ENCODE assay signal across 35 cellular contexts in genomic region chr9:75360258-75360657, GRCh38.
"Had no signal": no experiment of that assay in that cellular context is flagged by ENCODE, and none has a peak within 500 bp of the region (broad histone marks: within the 10 kb centered on the region; RNA-seq: fewer than 3 reads in every experiment).

No MANE protein-coding gene starts in this region.

- H3K9me3 Mint-ChIP-seq: activated CD4-positive, alpha-beta T cell treated with anti-CD3 and anti-CD28 coated beads, Interleukin-2, amount 10 ng/mL, durations not matched to agents 24 days and 14 days had no signal

- H3K27me3 Mint-ChIP-seq: activated CD4-positive, alpha-beta memory T cell treated with anti-CD3 and anti-CD28 coated beads for 36 hours; activated CD4-positive, alpha-beta T cell treated with anti-CD3 and anti-CD28 coated beads, Interleukin-2, amount 10 ng/mL, durations not matched to agents 24 days and 14 days; activated CD8-positive, alpha-beta memory T cell treated with anti-CD3 and anti-CD28 coated beads, Interleukin-2, amount 10 ng/mL, durations not matched to agents 7 days and 5 days; activated naive CD8-positive, alpha-beta T cell treated with anti-CD3 and anti-CD28 coated beads for 36 hours; activated naive CD8-positive, alpha-beta T cell treated with anti-CD3 and anti-CD28 coated beads, Interleukin-2, amount 50 U/mL, for 24 hours; T-helper 17 cell had no signal

- H3K4me3 ChIP-seq: adrenal gland, ascending aorta, breast epithelium, cardiac muscle cell, colonic mucosa, gastrocnemius medialis had no signal

- H3K27ac ChIP-seq: adrenal gland, ascending aorta, breast epithelium, cardiac muscle cell, colonic mucosa, foreskin keratinocyte, gastrocnemius medialis, WERI-Rb-1 had no signal

- H3K4me3 Mint-ChIP-seq: activated CD4-positive, alpha-beta memory T cell treated with anti-CD3 and anti-CD28 coated beads for 36 hours; activated CD4-positive, alpha-beta T cell treated with anti-CD3 and anti-CD28 coated beads for 36 hours; activated CD4-positive, alpha-beta T cell treated with anti-CD3 and anti-CD28 coated beads, Interleukin-2, amount 10 ng/mL, durations not matched to agents 24 days and 14 days; activated CD8-positive, alpha-beta memory T cell treated with anti-CD3 and anti-CD28 coated beads, Interleukin-2, amount 10 ng/mL, durations not matched to agents 7 days and 5 days; activated CD8-positive, alpha-beta T cell treated with anti-CD3 and anti-CD28 coated beads, Interleukin-2, amount 10 ng/mL, durations not matched to agents 7 days and 5 days; activated naive CD4-positive, alpha-beta T cell treated with anti-CD3 and anti-CD28 coated beads for 36 hours; activated naive CD4-positive, alpha-beta T cell treated with anti-CD3 and anti-CD28 coated beads, Interleukin-2, amount 50 U/mL, for 24 hours; activated naive CD8-positive, alpha-beta T cell treated with anti-CD3 and anti-CD28 coated beads for 36 hours; activated naive CD8-positive, alpha-beta T cell treated with anti-CD3 and anti-CD28 coated beads, Interleukin-2, amount 50 U/mL, for 24 hours; activated T-helper 1 cell treated with anti-CD3 and anti-CD28 coated beads, Interleukin-12 subunit alpha, Interleukin-12 subunit beta, Interleukin-2, Interleukin-4 antibody, amounts not matched to agents 30 ng/mL and 10 ng/mL and 1 ng/mL, durations not matched to agents 14 hours and 24 hours and 36 hours; brain; T-helper 17 cell; T-helper 2 cell treated with Interferon-gamma antibody and Interleukin-4, amounts not matched to agents 5 μg/mL and 100 μg/mL, for 36 hours had no signal

- ATAC-seq: activated CD4-positive, alpha-beta T cell treated with anti-CD3 and anti-CD28 coated beads for 36 hours; activated CD8-positive, alpha-beta memory T cell treated with anti-CD3 and anti-CD28 coated beads, Interleukin-2, amount 10 ng/mL, durations not matched to agents 7 days and 5 days; activated CD8-positive, alpha-beta T cell treated with anti-CD3 and anti-CD28 coated beads, Interleukin-2, amount 10 ng/mL, durations not matched to agents 7 days and 5 days; activated naive CD8-positive, alpha-beta T cell treated with anti-CD3 and anti-CD28 coated beads, Interleukin-2, amount 50 U/mL, for 24 hours; esophagus mucosa; foreskin keratinocyte; gastrocnemius medialis; T-helper 17 cell had no signal

- DNase-seq: activated CD4-positive, alpha-beta memory T cell treated with anti-CD3 and anti-CD28 coated beads for 36 hours; activated CD4-positive, alpha-beta T cell treated with anti-CD3 and anti-CD28 coated beads for 36 hours; activated CD4-positive, alpha-beta T cell treated with anti-CD3 and anti-CD28 coated beads, Interleukin-2, amount 10 ng/mL, durations not matched to agents 24 days and 14 days; activated CD4-positive, CD25-positive, alpha-beta regulatory T cell; activated CD4-positive, CD25-positive, alpha-beta regulatory T cell treated with anti-CD3 and anti-CD28 coated beads, Interleukin-2, amount 50 U/mL, for 72 hours; activated CD8-positive, alpha-beta memory T cell treated with anti-CD3 and anti-CD28 coated beads, Interleukin-2, amount 10 ng/mL, durations not matched to agents 7 days and 5 days; activated CD8-positive, alpha-beta memory T cell treated with anti-CD3 and anti-CD28 coated beads, Interleukin-2, amount 50 U/mL, for 4 hours; activated CD8-positive, alpha-beta T cell treated with anti-CD3 and anti-CD28 coated beads, Interleukin-2, amount 10 ng/mL, durations not matched to agents 7 days and 5 days; activated effector memory CD4-positive, alpha-beta T cell treated with anti-CD3 and anti-CD28 coated beads, Interleukin-2, amount 50 U/mL, for 16 hours; activated naive CD4-positive, alpha-beta T cell treated with anti-CD3 and anti-CD28 coated beads for 36 hours; activated naive CD8-positive, alpha-beta T cell treated with anti-CD3 and anti-CD28 coated beads for 36 hours; activated naive CD8-positive, alpha-beta T cell treated with anti-CD3 and anti-CD28 coated beads, Interleukin-2, amount 50 U/mL, for 24 hours; activated T-cell treated with anti-CD3 and anti-CD28 coated beads, Interleukin-2, amount 50 U/mL, for 1 hour; activated T-cell treated with anti-CD3 and anti-CD28 coated beads, Interleukin-2, amount 50 U/mL, for 48 hours; adrenal gland; amygdala; central memory CD4-positive, alpha-beta T cell; cerebellar nuclear complex; colonic mucosa; effector CD8-positive, alpha-beta T cell; foreskin keratinocyte; gastrocnemius medialis; T-helper 1 cell; T-helper 17 cell; T1000; WERI-Rb-1 had no signal

- H3K36me3 Mint-ChIP-seq: activated CD4-positive, alpha-beta memory T cell treated with anti-CD3 and anti-CD28 coated beads for 36 hours; activated CD8-positive, alpha-beta memory T cell treated with anti-CD3 and anti-CD28 coated beads, Interleukin-2, amount 10 ng/mL, durations not matched to agents 7 days and 5 days; activated naive CD8-positive, alpha-beta T cell treated with anti-CD3 and anti-CD28 coated beads for 36 hours; brain had no signal

- H3K36me3 ChIP-seq: adrenal gland, ascending aorta, breast epithelium, cardiac muscle cell, colonic mucosa, gastrocnemius medialis, WERI-Rb-1 had no signal

- H3K4me1 Mint-ChIP-seq: activated CD4-positive, alpha-beta T cell treated with anti-CD3 and anti-CD28 coated beads for 36 hours; activated CD4-positive, alpha-beta T cell treated with anti-CD3 and anti-CD28 coated beads, Interleukin-2, amount 10 ng/mL, durations not matched to agents 24 days and 14 days; activated CD8-positive, alpha-beta memory T cell treated with anti-CD3 and anti-CD28 coated beads, Interleukin-2, amount 10 ng/mL, durations not matched to agents 7 days and 5 days; activated naive CD4-positive, alpha-beta T cell treated with anti-CD3 and anti-CD28 coated beads, Interleukin-2, amount 50 U/mL, for 24 hours; activated naive CD8-positive, alpha-beta T cell treated with anti-CD3 and anti-CD28 coated beads for 36 hours; activated naive CD8-positive, alpha-beta T cell treated with anti-CD3 and anti-CD28 coated beads, Interleukin-2, amount 50 U/mL, for 24 hours; brain; T-helper 17 cell had no signal

- H3K9me3 ChIP-seq: adrenal gland, ascending aorta, colonic mucosa, gastrocnemius medialis had no signal

- H3K27me3 ChIP-seq: adrenal gland, ascending aorta, breast epithelium, cardiac muscle cell, colonic mucosa, foreskin keratinocyte, gastrocnemius medialis had no signal

- H3K4me1 ChIP-seq: adrenal gland, ascending aorta, breast epithelium, colonic mucosa, foreskin keratinocyte, gastrocnemius medialis had no signal

- H3K27ac Mint-ChIP-seq: activated CD4-positive, alpha-beta memory T cell treated with anti-CD3 and anti-CD28 coated beads for 36 hours; activated CD4-positive, alpha-beta T cell treated with anti-CD3 and anti-CD28 coated beads for 36 hours; activated CD4-positive, alpha-beta T cell treated with anti-CD3 and anti-CD28 coated beads, Interleukin-2, amount 10 ng/mL, durations not matched to agents 24 days and 14 days; activated CD8-positive, alpha-beta memory T cell treated with anti-CD3 and anti-CD28 coated beads, Interleukin-2, amount 10 ng/mL, durations not matched to agents 7 days and 5 days; activated CD8-positive, alpha-beta T cell treated with anti-CD3 and anti-CD28 coated beads, Interleukin-2, amount 10 ng/mL, durations not matched to agents 7 days and 5 days; activated naive CD4-positive, alpha-beta T cell treated with anti-CD3 and anti-CD28 coated beads for 36 hours; activated naive CD4-positive, alpha-beta T cell treated with anti-CD3 and anti-CD28 coated beads, Interleukin-2, amount 50 U/mL, for 24 hours; activated naive CD8-positive, alpha-beta T cell treated with anti-CD3 and anti-CD28 coated beads for 36 hours; activated naive CD8-positive, alpha-beta T cell treated with anti-CD3 and anti-CD28 coated beads, Interleukin-2, amount 50 U/mL, for 24 hours; activated T-helper 1 cell treated with anti-CD3 and anti-CD28 coated beads, Interleukin-12 subunit alpha, Interleukin-12 subunit beta, Interleukin-2, Interleukin-4 antibody, amounts not matched to agents 30 ng/mL and 10 ng/mL and 1 ng/mL, durations not matched to agents 14 hours and 24 hours and 36 hours; activated T-helper 2 cell treated with anti-CD3 and anti-CD28 coated beads, Interferon-gamma antibody, Interleukin-2, Interleukin-4, amounts not matched to agents 10 μg/mL and 5 μg/mL and 100 μg/mL, durations not matched to agents 14 hours and 24 hours and 36 hours; brain; T-helper 17 cell; T-helper 2 cell treated with Interferon-gamma antibody and Interleukin-4, amounts not matched to agents 5 μg/mL and 100 μg/mL, for 36 hours had no signal
